1 cellular context compared by ENCODE assay signal in genomic region chr19:35718345-35719041, GRCh38.
A peak's percentile ranks its signal among the peaks of the same experiment; 100 is the strongest.
TF ChIP-seq lines count a peak whose summit lies in the region.

No MANE protein-coding gene starts in this region.

TF ChIP-seq in H1, 55 proteins besides CTCF, POLR2A, EP300 and RAD21:
- TF ChIP-seq TAF7 (optimal IDR thresholded peaks at IDR 0.05; ENCODE audit: borderline replicate concordance, low read depth, low read length) (no peak), SAP30 (IDR thresholded peaks at IDR 0.05; ENCODE audit: insufficient read depth, insufficient replicate concordance, low read length) (peak; percentile 95), BCL11A (IDR thresholded peaks at IDR 0.05; ENCODE audit: low read depth in 2 of 2, low read length in 2 of 2) (no peak), SIN3A (conservative IDR thresholded peaks at IDR 0.05 in 1 of 2, IDR thresholded peaks at IDR 0.05 in 1 of 2; ENCODE audit: low read depth in 1 of 2, low read length in 2 of 2) (peak; percentile 75 to 82; a peak in 3 of 4 replicates), RBBP5 (IDR thresholded peaks at IDR 0.05; ENCODE audit: borderline replicate concordance, low read depth, low read length) (no peak), BRCA1 (IDR thresholded peaks at IDR 0.05; ENCODE audit: low read depth, low read length) (no peak), CHD1 (IDR thresholded peaks at IDR 0.05; ENCODE audit: low read depth, low read length) (no peak), MAFK (IDR thresholded peaks at IDR 0.05; ENCODE audit: low read depth, low read length) (no peak), HDAC2 (IDR thresholded peaks at IDR 0.05; ENCODE audit: borderline replicate concordance in 1 of 2, low read depth in 2 of 2, low read length in 2 of 2) (0 out of 4 replicates have a peak, but pooled peaks of 1 of the 2 experiments have one; percentile 48), POLR2AphosphoS5 (IDR thresholded peaks at IDR 0.05; ENCODE audit: low read depth, low read length) (no peak), KDM4A (IDR thresholded peaks at IDR 0.05; ENCODE audit: low read depth, low read length, severe bottlenecking) (peak; percentile 25), TCF12 (IDR thresholded peaks at IDR 0.05; ENCODE audit: low read depth, low read length) (no peak)
- TF ChIP-seq, protein P1, sequence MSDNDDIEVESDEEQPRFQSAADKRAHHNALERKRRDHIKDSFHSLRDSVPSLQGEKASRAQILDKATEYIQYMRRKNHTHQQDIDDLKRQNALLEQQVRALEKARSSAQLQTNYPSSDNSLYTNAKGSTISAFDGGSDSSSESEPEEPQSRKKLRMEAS (IDR thresholded peaks at IDR 0.05) = peak; percentile 27; the same call in 1 of the 2 replicates
